9 cellular contexts compared by ENCODE assay signal in genomic region chr20:32945710-32946221, GRCh38. TPM values are rescaled to one million over a fixed set of nuclear protein-coding genes. Genes with fewer than 3 reads are reported as not detected.
DNase-seq lines count a peak whose midpoint lies in the region; ATAC-seq, FAIRE-seq and TF ChIP-seq lines count a peak whose summit lies in the region.
"Had no signal": no experiment of that assay in that cellular context is flagged by ENCODE, and none has a peak within 500 bp of the region (broad histone marks: within the 10 kb centered on the region; RNA-seq: fewer than 3 reads in every experiment).

No MANE protein-coding gene starts in this region.

- DNase-seq in AG10803 (ENCODE audit: low read depth) (peak; percentile 22), GM19239 (ENCODE audit: insufficient read length, low spot score) (no peak), RKO (ENCODE audit: low spot score) (peak; percentile 68), dedifferentiated amniotic fluid mesenchymal stem cell (ENCODE audit: extremely low spot score) (peak; percentile 16), pons (ENCODE audit: low spot score) (peak; percentile 8), occipital lobe (lab: John Stamatoyannopoulos, UW) (no peak), NCI-H128 (lab: John Stamatoyannopoulos, UW; ENCODE audit: unreplicated experiment) (no peak)

- no peak for ATAC-seq in GM19395 (IDR thresholded peaks at IDR 0.05; ENCODE audit: unreplicated experiment)

- no peak overlapping the region for H3K4me3 ChIP-seq in AG10803 (ENCODE audit: low read length)

- FAIRE-seq in GM19239 (lab: Jason Lieb, UNC): peak; percentile 33

- TF ChIP-seq CTCF in AG10803 (conservative IDR thresholded peaks at IDR 0.05; ENCODE audit: low read length): peak; percentile 71

RNA-seq across cellular contexts. Expression of gene SUN5, which starts 58.5 kb away (rescaled TPM):
- total RNA-seq in occipital lobe: not detected
- total RNA-seq: urinary bladder had no signal

Comparison
In these comparisons a context has a peak if more than half of its experiments do, and no peak if none do; other contexts are left out.
1. DNase-seq: peak in AG10803 (single experiment), RKO (single experiment), dedifferentiated amniotic fluid mesenchymal stem cell (single experiment) and pons (single experiment); none in GM19239 (single experiment), occipital lobe (single experiment) and NCI-H128 (single experiment).